ENCODE assay signal across 10 cellular contexts in genomic region chr9:92608221-92609141, GRCh38.
DNase-seq lines count a peak whose midpoint lies in the region; ATAC-seq and TF ChIP-seq lines count a peak whose summit lies in the region.
"Had no signal": no experiment of that assay in that cellular context is flagged by ENCODE, and none has a peak within 500 bp of the region (broad histone marks: within the 10 kb centered on the region; RNA-seq: fewer than 3 reads in every experiment).

No MANE protein-coding gene starts in this region.

- H3K9me3 Mint-ChIP-seq in chondrocyte (ENCODE audit: low read depth): peaks cover 11% of the 10 kb centered on the region

- peaks cover 22% of the 10 kb centered on the region for H3K36me3 Mint-ChIP-seq in chondrocyte (ENCODE audit: low read depth)

- no peak for TF ChIP-seq POLR2A in suprapubic skin (IDR thresholded peaks at IDR 0.05)

- no peaks in the 10 kb centered on the region for H3K27me3 Mint-ChIP-seq in chondrocyte (ENCODE audit: low read depth)

- peak overlapping the region; percentile 93 for H3K27ac Mint-ChIP-seq in chondrocyte (ENCODE audit: unreplicated experiment)
- H3K27ac Mint-ChIP-seq: activated T-cell treated with anti-CD3 and anti-CD28 coated beads, Interleukin-2, amount 50 U/mL, for 72 hours had no signal

- H3K4me1 Mint-ChIP-seq in chondrocyte (ENCODE audit: low read depth): peaks cover 51% of the 10 kb centered on the region

- peak overlapping the region; percentile 65 for H3K27ac ChIP-seq in suprapubic skin
- H3K27ac ChIP-seq: colonic mucosa had no signal

- H3K9me3 ChIP-seq in suprapubic skin: no peaks in the 10 kb centered on the region
- H3K9me3 ChIP-seq: colonic mucosa had no signal

- TF ChIP-seq EP300 in suprapubic skin (IDR thresholded peaks at IDR 0.05): no peak

- TF ChIP-seq CTCF in chondrocyte (IDR thresholded peaks at IDR 0.05) (no peak), suprapubic skin (IDR thresholded peaks at IDR 0.05) (no peak)

- H3K4me3 Mint-ChIP-seq in chondrocyte (ENCODE audit: unreplicated experiment): no peak overlapping the region
- H3K4me3 Mint-ChIP-seq: activated T-cell treated with anti-CD3 and anti-CD28 coated beads, Interleukin-2, amount 50 U/mL, for 72 hours had no signal

- peaks cover 60% of the 10 kb centered on the region for H3K4me1 ChIP-seq in suprapubic skin
- H3K4me1 ChIP-seq: colonic mucosa had no signal

- H3K36me3 ChIP-seq in suprapubic skin: peaks cover 13% of the 10 kb centered on the region
- H3K36me3 ChIP-seq: colonic mucosa had no signal

- ATAC-seq in GM19324 (IDR thresholded peaks at IDR 0.05; ENCODE audit: low FRiP score, unreplicated experiment) (no peak), HG03460 (IDR thresholded peaks at IDR 0.05; ENCODE audit: unreplicated experiment) (no peak)
- ATAC-seq: activated T-cell treated with anti-CD3 and anti-CD28 coated beads, Interleukin-2, amount 50 U/mL, for 72 hours had no signal

- H3K4me3 ChIP-seq in suprapubic skin: no peak overlapping the region
- H3K4me3 ChIP-seq: colonic mucosa had no signal

- peak; percentile 18 for DNase-seq in NCI-H1694 treated with DMSO at 0.1 percent for 48 hours (lab: John Stamatoyannopoulos, UW)
- no peak for DNase-seq in chondrocyte (ENCODE audit: low spot score)
- peak; percentile 31 for DNase-seq in left kidney (ENCODE audit: low read depth, low spot score)
- DNase-seq in suprapubic skin (ENCODE audit: low spot score in 2 of 2): no peak
- no peak for DNase-seq in GM19238 (ENCODE audit: insufficient read length, low spot score)
- no peak for DNase-seq in 8988T
- DNase-seq: activated T-cell treated with anti-CD3 and anti-CD28 coated beads, Interleukin-2, amount 50 U/mL, for 72 hours; colonic mucosa had no signal

- 46% methylated on average over 18 of the region's 18 CpGs for WGBS in suprapubic skin

- H3K27me3 ChIP-seq in suprapubic skin: no peaks in the 10 kb centered on the region
- H3K27me3 ChIP-seq: colonic mucosa had no signal

Comparison
In these comparisons a context has a peak if more than half of its experiments do, and no peak if none do; other contexts are left out.
1. DNase-seq: peak in NCI-H1694 treated with DMSO at 0.1 percent for 48 hours (single experiment) and left kidney (single experiment); none in chondrocyte (single experiment), suprapubic skin (0 of 2), GM19238 (single experiment) and 8988T (single experiment).